21 cellular contexts compared by ENCODE assay signal in genomic region chr14:98912655-98913054, GRCh38.
DNase-seq lines count a peak whose midpoint lies in the region; ATAC-seq, FAIRE-seq and TF ChIP-seq lines count a peak whose summit lies in the region.
"Had no signal": no experiment of that assay in that cellular context is flagged by ENCODE, and none has a peak within 500 bp of the region (broad histone marks: within the 10 kb centered on the region; RNA-seq: fewer than 3 reads in every experiment).

No MANE protein-coding gene starts in this region.

- H3K27me3 ChIP-seq in small intestine (ENCODE audit: control insufficient read depth in 2 of 2, insufficient read depth in 2 of 2, low read length in 2 of 2): no peaks in the 10 kb centered on the region
- H3K27me3 ChIP-seq: right lobe of liver had no signal

- H3K4me1 Mint-ChIP-seq in activated naive CD4-positive, alpha-beta T cell treated with anti-CD3 and anti-CD28 coated beads, Interleukin-2, amount 10 ng/mL, durations not matched to agents 7 days and 5 days: peaks cover 24% of the 10 kb centered on the region
- H3K4me1 Mint-ChIP-seq in activated T-helper 1 cell treated with anti-CD3 and anti-CD28 coated beads, Interleukin-12 subunit alpha, Interleukin-12 subunit beta, Interleukin-2, Interleukin-4 antibody, amounts not matched to agents 30 ng/mL and 10 ng/mL and 1 ng/mL, durations not matched to agents 14 hours and 24 hours and 36 hours (ENCODE audit: low read depth): peaks cover 25% of the 10 kb centered on the region

- peaks cover 0 to 4% of the 10 kb centered on the region in 2 donors for H3K4me1 ChIP-seq in small intestine (ENCODE audit: control insufficient read depth in 2 of 2, insufficient read depth in 1 of 2, low read depth in 1 of 2, low read length in 1 of 2)
- H3K4me1 ChIP-seq: lower lobe of right lung, right lobe of liver had no signal

- H3K36me3 ChIP-seq in small intestine (ENCODE audit: control insufficient read depth in 2 of 2, insufficient read depth in 2 of 2, low read length in 2 of 2): no peaks in the 10 kb centered on the region
- H3K36me3 ChIP-seq: lower lobe of right lung, right lobe of liver had no signal

- H3K36me3 Mint-ChIP-seq in activated naive CD4-positive, alpha-beta T cell treated with anti-CD3 and anti-CD28 coated beads, Interleukin-2, amount 10 ng/mL, durations not matched to agents 7 days and 5 days: no peaks in the 10 kb centered on the region
- no peaks in the 10 kb centered on the region for H3K36me3 Mint-ChIP-seq in activated T-helper 1 cell treated with anti-CD3 and anti-CD28 coated beads, Interleukin-12 subunit alpha, Interleukin-12 subunit beta, Interleukin-2, Interleukin-4 antibody, amounts not matched to agents 30 ng/mL and 10 ng/mL and 1 ng/mL, durations not matched to agents 14 hours and 24 hours and 36 hours (ENCODE audit: low read depth)
- H3K36me3 Mint-ChIP-seq: activated naive CD4-positive, alpha-beta T cell treated with anti-CD3 and anti-CD28 coated beads, Interleukin-2, amount 50 U/mL, for 72 hours had no signal

- H3K4me3 ChIP-seq in GM12865 (ENCODE audit: low read depth, low read length) (no peak overlapping the region), small intestine (ENCODE audit: low read depth in 1 of 2, low read length in 2 of 2) (no peak overlapping the region)
- H3K4me3 ChIP-seq: lower lobe of right lung, right lobe of liver had no signal

- H3K27me3 Mint-ChIP-seq in activated naive CD4-positive, alpha-beta T cell treated with anti-CD3 and anti-CD28 coated beads, Interleukin-2, amount 10 ng/mL, durations not matched to agents 7 days and 5 days: peaks cover 23% of the 10 kb centered on the region
- H3K27me3 Mint-ChIP-seq in activated T-helper 1 cell treated with anti-CD3 and anti-CD28 coated beads, Interleukin-12 subunit alpha, Interleukin-12 subunit beta, Interleukin-2, Interleukin-4 antibody, amounts not matched to agents 30 ng/mL and 10 ng/mL and 1 ng/mL, durations not matched to agents 14 hours and 24 hours and 36 hours (ENCODE audit: insufficient read depth): peaks cover 12% of the 10 kb centered on the region

- CTCF ChIA-PET in activated naive CD4-positive, alpha-beta T cell treated with anti-CD3 and anti-CD28 coated beads, Interleukin-2, amount 10 ng/mL, durations not matched to agents 7 days and 5 days (lab: Charles Lee): interaction anchor here (1.1 kb wide), 1 partner anchor 776 kb away, joined by 5 read pairs; no protein-coding TSS in a partner anchor

- FAIRE-seq in small intestine (lab: Jason Lieb, UNC): no peak
- FAIRE-seq: astrocyte, GM18507 had no signal

- intact Hi-C loops in activated T-helper 1 cell treated with anti-CD3 and anti-CD28 coated beads, Interleukin-12 subunit alpha, Interleukin-12 subunit beta, Interleukin-2, Interleukin-4 antibody, amounts not matched to agents 30 ng/mL and 10 ng/mL and 1 ng/mL, durations not matched to agents 14 hours and 24 hours and 36 hours (cut with micrococcal nuclease): no loop called here

- DNase-seq in activated naive CD4-positive, alpha-beta T cell treated with anti-CD3 and anti-CD28 coated beads, Interleukin-2, amount 10 ng/mL, durations not matched to agents 7 days and 5 days: peak; percentile 54
- no peak for DNase-seq in activated naive CD4-positive, alpha-beta T cell treated with Interleukin-2 at 50 U/mL for 16 hours
- DNase-seq in GM12865 (ENCODE audit: low read depth) (peak; percentile 11), small intestine (peak; percentile 59), COLO668 (lab: John Stamatoyannopoulos, UW; ENCODE audit: unreplicated experiment) (no peak)
- DNase-seq in activated T-helper 1 cell treated with anti-CD3 and anti-CD28 coated beads, Interleukin-12 subunit alpha, Interleukin-12 subunit beta, Interleukin-2, Interleukin-4 antibody, amounts not matched to agents 30 ng/mL and 10 ng/mL and 1 ng/mL, durations not matched to agents 14 hours and 24 hours and 36 hours (ENCODE audit: low spot score): peak; percentile 37
- DNase-seq: activated CD4-positive, alpha-beta T cell treated with anti-CD3 and anti-CD28 coated beads for 48 hours; activated T-cell treated with anti-CD3 and anti-CD28 coated beads for 4 hours; DMS53; GDM1; IMR-90; lower lobe of right lung; NCI-H1436; NCI-H510A treated with DMSO at 0.1 percent for 48 hours; right lobe of liver; stimulated activated naive CD8-positive, alpha-beta T cell treated with anti-CD3 and anti-CD28 coated beads, Interleukin-15, Interleukin-2, amounts not matched to agents 100 U/mL and 50 U/mL, for 24 hours had no signal

- WGBS in small intestine, 3 donors: 71 to 78% (median 77%) methylated on average over 2 of the region's 2 CpGs

- no peak for ATAC-seq in HG03457 (IDR thresholded peaks at IDR 0.05; ENCODE audit: unreplicated experiment)
- ATAC-seq: activated naive CD4-positive, alpha-beta T cell treated with anti-CD3 and anti-CD28 coated beads, Interleukin-2, amount 50 U/mL, for 72 hours; lower lobe of right lung; stimulated activated naive CD8-positive, alpha-beta T cell treated with anti-CD3 and anti-CD28 coated beads, Interleukin-15, Interleukin-2, amounts not matched to agents 100 U/mL and 50 U/mL, for 24 hours had no signal

- peak overlapping the region; percentile 25 for H3K27ac Mint-ChIP-seq in activated naive CD4-positive, alpha-beta T cell treated with anti-CD3 and anti-CD28 coated beads, Interleukin-2, amount 10 ng/mL, durations not matched to agents 7 days and 5 days
- no peak overlapping the region for H3K27ac Mint-ChIP-seq in activated T-helper 1 cell treated with anti-CD3 and anti-CD28 coated beads, Interleukin-12 subunit alpha, Interleukin-12 subunit beta, Interleukin-2, Interleukin-4 antibody, amounts not matched to agents 30 ng/mL and 10 ng/mL and 1 ng/mL, durations not matched to agents 14 hours and 24 hours and 36 hours

- no peaks in the 10 kb centered on the region for H3K9me3 ChIP-seq in small intestine (ENCODE audit: control insufficient read depth, low read depth)
- H3K9me3 ChIP-seq: lower lobe of right lung, right lobe of liver had no signal

- no peak overlapping the region for H3K4me3 Mint-ChIP-seq in activated naive CD4-positive, alpha-beta T cell treated with anti-CD3 and anti-CD28 coated beads, Interleukin-2, amount 10 ng/mL, durations not matched to agents 7 days and 5 days
- H3K4me3 Mint-ChIP-seq in activated T-helper 1 cell treated with anti-CD3 and anti-CD28 coated beads, Interleukin-12 subunit alpha, Interleukin-12 subunit beta, Interleukin-2, Interleukin-4 antibody, amounts not matched to agents 30 ng/mL and 10 ng/mL and 1 ng/mL, durations not matched to agents 14 hours and 24 hours and 36 hours: no peak overlapping the region

- TF ChIP-seq CTCF in GM12865 (IDR thresholded peaks at IDR 0.05; ENCODE audit: insufficient read depth, low read depth, low read length, missing control alignments): no peak

- no peaks in the 10 kb centered on the region for H3K9me3 Mint-ChIP-seq in activated naive CD4-positive, alpha-beta T cell treated with anti-CD3 and anti-CD28 coated beads, Interleukin-2, amount 10 ng/mL, durations not matched to agents 7 days and 5 days
- H3K9me3 Mint-ChIP-seq in activated T-helper 1 cell treated with anti-CD3 and anti-CD28 coated beads, Interleukin-12 subunit alpha, Interleukin-12 subunit beta, Interleukin-2, Interleukin-4 antibody, amounts not matched to agents 30 ng/mL and 10 ng/mL and 1 ng/mL, durations not matched to agents 14 hours and 24 hours and 36 hours: no peaks in the 10 kb centered on the region

- peak overlapping the region in 1 of 2 donors; percentile 65 for H3K27ac ChIP-seq in small intestine (ENCODE audit: low read depth in 1 of 2, low read length in 1 of 2)
- H3K27ac ChIP-seq: epithelial cell of prostate, lower lobe of right lung, right lobe of liver had no signal

Comparison
In these comparisons a context has a peak if more than half of its experiments do, and no peak if none do; other contexts are left out.
1. DNase-seq: peak in activated naive CD4-positive, alpha-beta T cell treated with anti-CD3 and anti-CD28 coated beads, Interleukin-2, amount 10 ng/mL, durations not matched to agents 7 days and 5 days (single experiment), GM12865 (single experiment), activated T-helper 1 cell treated with anti-CD3 and anti-CD28 coated beads, Interleukin-12 subunit alpha, Interleukin-12 subunit beta, Interleukin-2, Interleukin-4 antibody, amounts not matched to agents 30 ng/mL and 10 ng/mL and 1 ng/mL, durations not matched to agents 14 hours and 24 hours and 36 hours (single experiment) and small intestine (single experiment); none in activated naive CD4-positive, alpha-beta T cell treated with Interleukin-2 at 50 U/mL for 16 hours (single experiment) and COLO668 (single experiment).